8 cellular contexts compared by ENCODE assay signal in the genomic region with DNA sequence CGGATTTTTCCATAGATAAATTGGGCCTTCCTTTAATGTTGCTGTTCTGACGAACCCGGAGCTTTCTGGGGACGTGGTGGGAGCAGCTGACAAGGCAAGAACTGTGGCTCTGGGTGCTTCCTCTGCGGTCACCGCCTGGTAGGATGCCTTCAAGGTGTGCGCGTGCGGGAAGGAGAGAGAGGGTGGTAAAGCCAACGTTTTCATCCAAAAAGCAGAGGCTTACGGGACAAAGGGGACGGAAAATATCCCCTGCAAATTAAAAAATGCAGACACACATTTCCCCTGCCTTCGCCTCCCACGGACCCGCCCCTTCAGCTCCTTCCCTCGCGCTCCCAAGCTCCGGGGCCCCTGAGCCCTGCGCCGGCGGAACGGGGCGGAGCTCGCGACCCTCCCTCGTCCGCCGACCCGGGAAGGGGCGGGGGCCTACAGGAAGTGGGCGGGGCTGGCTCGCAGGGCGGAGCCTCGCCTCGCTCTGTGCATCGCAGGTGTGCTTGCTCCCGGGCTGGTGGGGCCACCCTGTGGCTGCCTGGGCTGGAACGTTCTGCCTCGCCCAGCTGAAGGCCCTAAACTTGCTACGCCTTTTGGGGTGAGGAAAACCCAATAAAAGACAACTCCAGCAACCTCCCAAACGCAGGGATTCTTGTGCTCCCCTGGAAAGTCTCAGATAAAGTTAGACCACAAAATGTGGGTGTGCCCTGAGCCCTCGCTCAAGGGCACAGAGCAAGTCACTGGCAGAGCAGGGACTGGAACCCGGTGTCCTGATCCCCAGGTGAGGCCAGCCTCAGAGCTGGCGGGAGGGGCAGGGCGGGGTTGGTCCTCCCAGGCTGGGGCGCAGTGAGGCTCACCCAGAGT. TPM values are rescaled to one million over a fixed set of nuclear protein-coding genes. Genes with fewer than 3 reads are reported as not detected.
DNase-seq lines count a peak whose midpoint lies in the region; ATAC-seq and TF ChIP-seq lines count a peak whose summit lies in the region.

No MANE protein-coding gene starts in this region.

- H3K36me3 Mint-ChIP-seq in mesothelial cell of epicardium, result no peaks in the 10 kb centered on the region

- no peaks in the 10 kb centered on the region for H3K9me3 Mint-ChIP-seq in mesothelial cell of epicardium

- peaks cover 15% of the 10 kb centered on the region for H3K4me1 Mint-ChIP-seq in mesothelial cell of epicardium

- H3K27ac Mint-ChIP-seq in mesothelial cell of epicardium, result peak overlapping the region; percentile 77

- no peak overlapping the region for H3K4me3 ChIP-seq in LNCaP clone FGC (ENCODE audit: low read depth, low read length)
- H3K4me3 ChIP-seq in choroid plexus epithelial cell (ENCODE audit: low read depth, low read length), result peak overlapping the region; percentile 47

- TF ChIP-seq CTCF in LNCaP clone FGC (IDR thresholded peaks at IDR 0.05; ENCODE audit: control insufficient read depth, extremely low read depth, insufficient read depth), result peak; percentile 25
- peak; percentile 43 for TF ChIP-seq CTCF in choroid plexus epithelial cell (conservative IDR thresholded peaks at IDR 0.05; ENCODE audit: low read depth, low read length)
- peak; percentile 33 for TF ChIP-seq CTCF in mesothelial cell of epicardium (IDR thresholded peaks at IDR 0.05; ENCODE audit: unreplicated experiment)

- peak; percentile 58 for DNase-seq in CMK (ENCODE audit: low read depth)
- no peak for DNase-seq in LNCaP clone FGC (ENCODE audit: low read depth)
- DNase-seq in choroid plexus epithelial cell (ENCODE audit: low read depth), result peak; percentile 23
- DNase-seq in mesothelial cell of epicardium (ENCODE audit: low spot score in 2 of 2, unreplicated experiment in 2 of 2), result peak; percentile 78 to 88
- DNase-seq in stimulated activated CD8-positive, alpha-beta memory T cell treated with anti-CD3 and anti-CD28 coated beads, Interleukin-2, amount 100 ng/mL, for 1 hour (ENCODE audit: low read depth in 2 of 2), result peak; percentile 64 to 69

- H3K4me3 Mint-ChIP-seq in mesothelial cell of epicardium, result peak overlapping the region; percentile 63

- ATAC-seq in GM21526 (IDR thresholded peaks at IDR 0.05; ENCODE audit: low FRiP score, unreplicated experiment) (peak; percentile 73), HG02973 (IDR thresholded peaks at IDR 0.05; ENCODE audit: unreplicated experiment) (no peak)
- ATAC-seq in activated CD4-positive, CD25-positive, alpha-beta regulatory T cell treated with anti-CD3 and anti-CD28 coated beads, Interleukin-2, amount 50 U/mL, for 24 hours, result peak; percentile 81 to 87

- H3K27me3 Mint-ChIP-seq in mesothelial cell of epicardium (ENCODE audit: low read depth), result peaks cover 8% of the 10 kb centered on the region

RNA-seq across cellular contexts. Expression of gene SLC66A3, which starts 25.4 kb away (rescaled TPM):
- total RNA-seq in mesothelial cell of epicardium, result 6.0 to 7.3 TPM (median 6.3 TPM) in 3 replicates
